Comparison of ENCODE assay signal across 23 cellular contexts in the genomic region with DNA sequence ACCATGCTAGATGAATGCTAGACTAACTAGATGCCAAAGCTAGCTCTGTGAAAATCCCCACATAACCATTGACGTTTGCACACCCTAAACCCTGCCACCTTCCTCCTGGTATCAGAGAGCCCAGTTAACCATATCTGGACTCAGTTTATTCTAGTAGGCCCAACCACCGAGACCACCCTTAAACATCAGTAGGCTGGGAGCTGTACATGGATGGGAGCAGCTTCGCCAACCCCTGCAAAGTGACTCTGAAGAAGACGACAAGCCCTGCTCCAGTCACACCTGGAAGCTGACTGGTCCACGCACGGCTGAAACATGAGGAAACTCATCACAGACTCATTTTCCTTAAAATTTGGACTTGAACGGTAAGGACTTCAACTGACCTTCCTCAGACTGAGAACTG. TPM values are rescaled to one million over a fixed set of nuclear protein-coding genes. Genes with fewer than 3 reads are reported as not detected.
A peak's percentile ranks its signal among the peaks of the same experiment; 100 is the strongest.
DNase-seq lines count a peak whose midpoint lies in the region; ATAC-seq, FAIRE-seq and TF ChIP-seq lines count a peak whose summit lies in the region.
"Had no signal": no experiment of that assay in that cellular context is flagged by ENCODE, and none has a peak within 500 bp of the region (broad histone marks: within the 10 kb centered on the region; RNA-seq: fewer than 3 reads in every experiment).

No MANE protein-coding gene starts in this region.

- H3K27ac ChIP-seq in HepG2 (ENCODE audit: extremely low read length, insufficient read depth, low read length) (no peak overlapping the region), right lobe of liver (no peak overlapping the region), trophoblast cell (ENCODE audit: low read depth, low read length) (no peak overlapping the region)
- H3K27ac ChIP-seq: 22Rv1, A549, C4-2B had no signal

- WGBS in HepG2 (ENCODE audit: low lambda C conversion rate), result 92% methylated on average over 7 of the region's 7 CpGs
- 100% methylated on average over 1 of the region's 7 CpGs for WGBS in right lobe of liver (ENCODE audit: insufficient coverage, low coverage, low lambda C conversion rate, missing lambda C conversion rate)
- WGBS in trophoblast cell (ENCODE audit: extremely low coverage, insufficient coverage, insufficient read length), result no CpG with 5 or more reads among the region's 7 CpGs

- intact Hi-C loops in HepG2 (cut with micrococcal nuclease; ENCODE audit: unreplicated experiment), result loop anchor here (5.0 kb wide), 1 partner anchor 283 kb away; no protein-coding TSS in a partner anchor
- intact Hi-C loops in right lobe of liver (cut with DNase I), result no loop called here

- no peak for ATAC-seq in HepG2
- ATAC-seq in right lobe of liver, result no peak
- no peak for ATAC-seq in HG03378 (IDR thresholded peaks at IDR 0.05; ENCODE audit: unreplicated experiment)
- ATAC-seq: A549 had no signal

- no peak for TF ChIP-seq RAD21 in HepG2 (CRISPR knock-in tag; IDR thresholded peaks at IDR 0.05)

- H4K91ac ChIP-seq in trophoblast cell (ENCODE audit: low read depth, low read length), result no peak overlapping the region

- FAIRE-seq in HepG2 (lab: Jason Lieb, UNC), result no peak
- FAIRE-seq: A549, GM19239, H1 had no signal

- no peaks in the 10 kb centered on the region; a peak in 1 of 5 replicates for H3K27me3 ChIP-seq in HepG2 (ENCODE audit: control insufficient read depth in 1 of 2, insufficient read depth in 2 of 2, low read length in 2 of 2)
- H3K27me3 ChIP-seq in right lobe of liver, result no peaks in the 10 kb centered on the region
- H3K27me3 ChIP-seq in trophoblast cell (ENCODE audit: insufficient read depth, low read length), result no peaks in the 10 kb centered on the region

- CTCF ChIA-PET in HepG2 (lab: Yijun Ruan, JAX; ENCODE audit: low intra/inter-chr PET ratio, low total read pairs), result no interaction called here
- CTCF ChIA-PET in GM10248 (lab: Yijun Ruan, JAX), result interaction anchor here (1.1 to 2.4 kb wide), 4 partner anchors 10 to 188 kb away, joined by 3 to 11 read pairs (median 6); partner anchors contain the start of gene AGBL3

- H3K23ac ChIP-seq in trophoblast cell (ENCODE audit: low read length), result no peak overlapping the region

- in situ Hi-C loops in HepG2 (cut with HindIII; ENCODE audit: extremely low pct_ligation_motif_present, low pct_unique_long_range_greater_than_20kb), result loop anchor here (5.0 kb wide), 1 partner anchor 37 kb away; the partner anchor contains the start of gene WDR91

- no peak for TF ChIP-seq EP300 in HepG2 (IDR thresholded peaks at IDR 0.05; ENCODE audit: low read depth in 2 of 2, low read length in 2 of 2)
- no peak for TF ChIP-seq EP300 in HepG2 (CRISPR knock-in tag; IDR thresholded peaks at IDR 0.05; ENCODE audit: borderline replicate concordance)

- peak overlapping the region; percentile 43 for H2AK5ac ChIP-seq in trophoblast cell (ENCODE audit: low read length)

- H4K20me1 ChIP-seq in HepG2 (ENCODE audit: insufficient read depth, low read length), result peaks cover 5% of the 10 kb centered on the region; the same call in 1 of the 2 replicates

- peaks cover 12% of the 10 kb centered on the region for H3K9me3 ChIP-seq in HepG2 (ENCODE audit: low read length)
- no peaks in the 10 kb centered on the region for H3K9me3 ChIP-seq in right lobe of liver
- H3K9me3 ChIP-seq in trophoblast cell (ENCODE audit: insufficient read depth, low read depth, low read length), result peaks cover under 1% of the 10 kb centered on the region
- H3K9me3 ChIP-seq: A549 had no signal

- no peak overlapping the region for H2BK5ac ChIP-seq in trophoblast cell (ENCODE audit: low read depth, low read length, poor library complexity)

- H3K36me3 ChIP-seq in HepG2 (replicated peaks in 1 of 2; ENCODE audit: control insufficient read depth in 1 of 2, insufficient read depth in 2 of 2, low read length in 2 of 2) (peaks cover 9 to 47% of the 10 kb centered on the region in 2 experiments), right lobe of liver (peaks cover 0 to under 1% (median 0%) of the 10 kb centered on the region in 4 donors), trophoblast cell (ENCODE audit: control insufficient read depth in 1 of 2, insufficient read depth in 2 of 2, low read length in 2 of 2) (peaks cover 0 to 1% of the 10 kb centered on the region in 2 experiments)

- H3K9ac ChIP-seq in HepG2 (ENCODE audit: insufficient read depth, low read depth, low read length) (no peak overlapping the region), trophoblast cell (ENCODE audit: low read length) (no peak overlapping the region)

- H3K79me1 ChIP-seq in trophoblast cell (ENCODE audit: low read length), result peaks cover 35% of the 10 kb centered on the region

- H3K18ac ChIP-seq in trophoblast cell (ENCODE audit: low read length), result no peak overlapping the region

- no peak overlapping the region for H3K4me3 ChIP-seq in HepG2 (replicated peaks in 1 of 3; ENCODE audit: insufficient read depth in 1 of 3, low read depth in 2 of 3, low read length in 3 of 3)
- no peak overlapping the region for H3K4me3 ChIP-seq in right lobe of liver
- H3K4me3 ChIP-seq in trophoblast cell (ENCODE audit: low read depth, low read length), result no peak overlapping the region
- H3K4me3 ChIP-seq: A549 had no signal

- DNase-seq in activated CD8-positive, alpha-beta memory T cell treated with anti-CD3 and anti-CD28 coated beads for 24 hours, result peak; percentile 30
- no peak for DNase-seq in activated CD8-positive, alpha-beta memory T cell treated with anti-CD3 and anti-CD28 coated beads, Interleukin-2, amount 50 U/mL, for 4 hours
- no peak for DNase-seq in HepG2 (ENCODE audit: low spot score)
- no peak for DNase-seq in right lobe of liver
- no peak for DNase-seq in trophoblast cell
- DNase-seq in erythroblast (lab: John Stamatoyannopoulos, UW), result no peak
- DNase-seq in GM10248 (ENCODE audit: extremely low spot score), result no peak
- DNase-seq: AML-193; Caco-2; CD4-positive, alpha-beta T cell; DMS153; DMS79; GDM1; H9 had no signal

- no TSS peak for BruUV-seq in HepG2 (replicated peaks; lab: Mats Ljungman, UMichigan)

- POLR2A ChIA-PET in HepG2 (lab: Yijun Ruan, JAX), result interaction anchor here (1.0 kb wide), 1 partner anchor 36 kb away, joined by 3 read pairs; the partner anchor contains the start of gene WDR91
- POLR2A ChIA-PET in GM10248 (lab: Yijun Ruan, JAX), result interaction anchor here (1.1 to 2.1 kb wide), 2 partner anchors 12 to 60 kb away, joined by 3 to 6 read pairs; no protein-coding TSS in a partner anchor

- no peak overlapping the region for H2AFZ ChIP-seq in HepG2 (ENCODE audit: low read length)
- no peak overlapping the region for H2AFZ ChIP-seq in trophoblast cell (ENCODE audit: insufficient read depth, low read length, poor library complexity)

- no peak for TF ChIP-seq CTCF in HepG2 (CRISPR knock-in tag; IDR thresholded peaks at IDR 0.05)
- no peak for TF ChIP-seq CTCF in right lobe of liver (IDR thresholded peaks at IDR 0.05)
- TF ChIP-seq CTCF in GM10248 (IDR thresholded peaks at IDR 0.05; ENCODE audit: control extremely low read depth, extremely low read depth, low read depth, missing control alignments), result no peak

- H3K79me2 ChIP-seq in HepG2 (ENCODE audit: insufficient read depth, low read length) (peaks cover 54% of the 10 kb centered on the region), trophoblast cell (ENCODE audit: control insufficient read depth, insufficient read depth, low read length, poor library complexity) (peaks cover 9% of the 10 kb centered on the region)

- TF ChIP-seq POLR2A in HepG2 (IDR thresholded peaks at IDR 0.05; ENCODE audit: insufficient read depth in 1 of 2, low read depth in 2 of 2, low read length in 2 of 2) (no peak), right lobe of liver (IDR thresholded peaks at IDR 0.05) (no peak), erythroblast (IDR thresholded peaks at IDR 0.05; ENCODE audit: low read length) (no peak)

- H4K12ac ChIP-seq in trophoblast cell (ENCODE audit: low read depth, low read length), result no peak overlapping the region

- H4K8ac ChIP-seq in trophoblast cell (ENCODE audit: low read depth, low read length), result no peak overlapping the region

- H3K4me2 ChIP-seq in HepG2 (ENCODE audit: low read depth, low read length) (peak overlapping the region; percentile 52), trophoblast cell (ENCODE audit: low read length) (no peak overlapping the region)
- H3K4me2 ChIP-seq: A549 had no signal

- no peak overlapping the region for H3K4ac ChIP-seq in trophoblast cell (ENCODE audit: low read depth, low read length)

- H2BK120ac ChIP-seq in trophoblast cell (ENCODE audit: insufficient read depth, low read length, poor library complexity), result no peak overlapping the region

- H3K4me1 ChIP-seq in HepG2 (ENCODE audit: insufficient read depth, low read length) (peaks cover 43% of the 10 kb centered on the region), right lobe of liver (peaks cover 0 to 8% (median 0%) of the 10 kb centered on the region in 4 donors), trophoblast cell (ENCODE audit: control insufficient read depth in 1 of 2, insufficient read depth in 2 of 2, low read length in 2 of 2) (peaks cover 19 to 26% of the 10 kb centered on the region in 2 experiments)

- peak overlapping the region; percentile 63 for H2BK12ac ChIP-seq in trophoblast cell (ENCODE audit: low read length)

- H3K14ac ChIP-seq in trophoblast cell (ENCODE audit: low read length), result no peak overlapping the region

RNA-seq across cellular contexts. Expression of gene CYREN, which starts 4.4 kb away (rescaled TPM):
- total RNA-seq in HepG2 (2016; rRNA removed; fragmentation: Illumina TruSeq; extraction: Trizol) (60.7 and 68.6 TPM in 2 replicates), right lobe of liver (10 to 100 TPM; 11.5 to 17.1 (median 15.0) TPM)
- 24.2 and 27.7 TPM in 2 replicates for total RNA-seq in HepG2 (2016; cell fraction: cytosol; rRNA removed; fragmentation: Illumina TruSeq; extraction: Trizol; ENCODE audit: low read depth)
- total RNA-seq in HepG2 (2016; cell fraction: insoluble cytoplasmic fraction; rRNA removed; fragmentation: Illumina TruSeq; extraction: Trizol), result 58.8 and 66.8 TPM in 2 replicates
- 48.2 and 58.3 TPM in 2 replicates for total RNA-seq in HepG2 (2016; cell fraction: membrane; rRNA removed; fragmentation: Illumina TruSeq; extraction: Trizol)
- 42.2 and 46.2 TPM in 2 replicates for total RNA-seq in HepG2 (2016; cell fraction: nucleus; rRNA removed; fragmentation: Illumina TruSeq; extraction: Trizol)
- 19.3 and 20.7 TPM in 2 replicates for polyA plus RNA-seq in HepG2 (2011; rRNA removed)
- polyA plus RNA-seq in HepG2 (2011; cell fraction: cytosol; rRNA removed), result 19.8 and 20.9 TPM in 2 replicates
- polyA plus RNA-seq in HepG2 (2011; cell fraction: nucleus; rRNA removed), result 15.6 and 18.8 TPM in 2 replicates
- 44.5 and 69.6 TPM in 2 replicates for polyA plus RNA-seq in HepG2 (2012)
- 13.5 and 22.0 TPM in 2 replicates for polyA plus RNA-seq in HepG2 (2016; cell fraction: cytosol; fragmentation: Illumina TruSeq; extraction: Trizol; ENCODE audit: low read depth)
- 62.6 and 67.4 TPM in 2 replicates for polyA plus RNA-seq in HepG2 (2016; cell fraction: insoluble cytoplasmic fraction; fragmentation: Illumina TruSeq; extraction: Trizol; ENCODE audit: low read depth)
- polyA plus RNA-seq in HepG2 (2016; cell fraction: membrane; fragmentation: Illumina TruSeq; extraction: Trizol; ENCODE audit: low read depth), result 31.2 and 44.6 TPM in 2 replicates
- polyA plus RNA-seq in HepG2 (2016; cell fraction: nucleus; fragmentation: Illumina TruSeq; extraction: Trizol; ENCODE audit: insufficient read depth, low read depth), result 46.9 and 49.8 TPM in 2 replicates
- 24.4 and 62.5 TPM in 2 replicates for polyA minus RNA-seq in HepG2 (2011; rRNA and poly(A)+ RNA removed; ENCODE audit: low replicate concordance)
- 8.6 and 12.1 TPM in 2 replicates for polyA minus RNA-seq in HepG2 (2011; cell fraction: cytosol; rRNA and poly(A)+ RNA removed)
- 20.6 and 24.7 TPM in 2 replicates for polyA minus RNA-seq in HepG2 (2011; cell fraction: nucleus; rRNA and poly(A)+ RNA removed)
- 32.9 and 33.9 TPM in 2 replicates for polyA plus RNA-seq in trophoblast cell (2013)

RNA-seq across cellular contexts. Expression of gene TMEM140, which starts 27.1 kb away (rescaled TPM):
- total RNA-seq in HepG2 (2016; rRNA removed; fragmentation: Illumina TruSeq; extraction: Trizol) (5.6 and 9.2 TPM in 2 replicates), right lobe of liver (10 to 100 TPM; 31.2 to 58.9 (median 37.4) TPM)
- 1.1 and 1.5 TPM in 2 replicates for total RNA-seq in HepG2 (2016; cell fraction: cytosol; rRNA removed; fragmentation: Illumina TruSeq; extraction: Trizol; ENCODE audit: low read depth)
- 6.3 and 8.9 TPM in 2 replicates for total RNA-seq in HepG2 (2016; cell fraction: insoluble cytoplasmic fraction; rRNA removed; fragmentation: Illumina TruSeq; extraction: Trizol)
- 2.6 and 3.2 TPM in 2 replicates for total RNA-seq in HepG2 (2016; cell fraction: membrane; rRNA removed; fragmentation: Illumina TruSeq; extraction: Trizol)
- 7.9 and 10.4 TPM in 2 replicates for total RNA-seq in HepG2 (2016; cell fraction: nucleus; rRNA removed; fragmentation: Illumina TruSeq; extraction: Trizol)
- 21.7 and 35.7 TPM in 2 replicates for polyA plus RNA-seq in HepG2 (2011; rRNA removed)
- 24.2 and 35.4 TPM in 2 replicates for polyA plus RNA-seq in HepG2 (2011; cell fraction: cytosol; rRNA removed)
- polyA plus RNA-seq in HepG2 (2011; cell fraction: nucleus; rRNA removed), result 17.7 and 30.5 TPM in 2 replicates
- 45.3 and 74.1 TPM in 2 replicates for polyA plus RNA-seq in HepG2 (2012)
- polyA plus RNA-seq in HepG2 (2016; cell fraction: cytosol; fragmentation: Illumina TruSeq; extraction: Trizol; ENCODE audit: low read depth), result 1.1 TPM in 2 replicates
- 5.3 and 6.1 TPM in 2 replicates for polyA plus RNA-seq in HepG2 (2016; cell fraction: insoluble cytoplasmic fraction; fragmentation: Illumina TruSeq; extraction: Trizol; ENCODE audit: low read depth)
- 2.1 and 2.2 TPM in 2 replicates for polyA plus RNA-seq in HepG2 (2016; cell fraction: membrane; fragmentation: Illumina TruSeq; extraction: Trizol; ENCODE audit: low read depth)
- 7.8 and 11.6 TPM in 2 replicates for polyA plus RNA-seq in HepG2 (2016; cell fraction: nucleus; fragmentation: Illumina TruSeq; extraction: Trizol; ENCODE audit: insufficient read depth, low read depth)
- polyA minus RNA-seq in HepG2 (2011; rRNA and poly(A)+ RNA removed; ENCODE audit: low replicate concordance), result 0.26 and 39.0 TPM in 2 replicates
- 15.9 and 32.1 TPM in 2 replicates for polyA minus RNA-seq in HepG2 (2011; cell fraction: cytosol; rRNA and poly(A)+ RNA removed)
- polyA minus RNA-seq in HepG2 (2011; cell fraction: nucleus; rRNA and poly(A)+ RNA removed), result 41.2 and 55.0 TPM in 2 replicates
- 0.25 and 0.26 TPM in 2 replicates for polyA plus RNA-seq in trophoblast cell (2013)
- total RNA-seq: H1, H9 had no signal
- polyA plus RNA-seq: H1 had no signal

RNA-seq across cellular contexts. Expression of gene WDR91, which starts 36.4 kb away (rescaled TPM):
- total RNA-seq in HepG2 (2016; rRNA removed; fragmentation: Illumina TruSeq; extraction: Trizol) (10.0 and 12.1 TPM in 2 replicates), right lobe of liver (10 to 100 TPM in 1 of 6 experiments, 1 to 10 TPM in 5; 6.0 to 11.5 (median 8.6) TPM)
- 1.1 and 1.8 TPM in 2 replicates for total RNA-seq in HepG2 (2016; cell fraction: cytosol; rRNA removed; fragmentation: Illumina TruSeq; extraction: Trizol; ENCODE audit: low read depth)
- 9.2 and 12.1 TPM in 2 replicates for total RNA-seq in HepG2 (2016; cell fraction: insoluble cytoplasmic fraction; rRNA removed; fragmentation: Illumina TruSeq; extraction: Trizol)
- total RNA-seq in HepG2 (2016; cell fraction: membrane; rRNA removed; fragmentation: Illumina TruSeq; extraction: Trizol), result 1.5 and 2.3 TPM in 2 replicates
- total RNA-seq in HepG2 (2016; cell fraction: nucleus; rRNA removed; fragmentation: Illumina TruSeq; extraction: Trizol), result 11.3 and 14.5 TPM in 2 replicates
- polyA plus RNA-seq in HepG2 (2011; rRNA removed), result 11.6 and 13.7 TPM in 2 replicates
- 7.2 and 8.6 TPM in 2 replicates for polyA plus RNA-seq in HepG2 (2011; cell fraction: cytosol; rRNA removed)
- polyA plus RNA-seq in HepG2 (2011; cell fraction: nucleus; rRNA removed), result 43.9 and 51.3 TPM in 2 replicates
- 5.7 and 6.1 TPM in 2 replicates for polyA plus RNA-seq in HepG2 (2012)
- polyA plus RNA-seq in HepG2 (2016; cell fraction: cytosol; fragmentation: Illumina TruSeq; extraction: Trizol; ENCODE audit: low read depth), result 0.26 and 0.31 TPM in 2 replicates
- polyA plus RNA-seq in HepG2 (2016; cell fraction: insoluble cytoplasmic fraction; fragmentation: Illumina TruSeq; extraction: Trizol; ENCODE audit: low read depth), result 10.7 and 11.4 TPM in 2 replicates
- 0.56 and 0.65 TPM in 2 replicates for polyA plus RNA-seq in HepG2 (2016; cell fraction: membrane; fragmentation: Illumina TruSeq; extraction: Trizol; ENCODE audit: low read depth)
- polyA plus RNA-seq in HepG2 (2016; cell fraction: nucleus; fragmentation: Illumina TruSeq; extraction: Trizol; ENCODE audit: insufficient read depth, low read depth), result 21.1 and 22.2 TPM in 2 replicates
- polyA minus RNA-seq in HepG2 (2011; rRNA and poly(A)+ RNA removed; ENCODE audit: low replicate concordance), result 8.2 and 19.7 TPM in 2 replicates
- 5.3 and 8.8 TPM in 2 replicates for polyA minus RNA-seq in HepG2 (2011; cell fraction: cytosol; rRNA and poly(A)+ RNA removed)
- 12.6 and 17.4 TPM in 2 replicates for polyA minus RNA-seq in HepG2 (2011; cell fraction: nucleus; rRNA and poly(A)+ RNA removed)
- polyA plus RNA-seq in trophoblast cell (2013), result 11.4 and 11.5 TPM in 2 replicates

RNA-seq across cellular contexts. Expression of gene STRA8, which starts 58.7 kb away (rescaled TPM):
- total RNA-seq in HepG2 (2016; rRNA removed; fragmentation: Illumina TruSeq; extraction: Trizol), result not detected in 2 replicates
- not detected in 2 replicates for total RNA-seq in HepG2 (2016; cell fraction: cytosol; rRNA removed; fragmentation: Illumina TruSeq; extraction: Trizol; ENCODE audit: low read depth)
- total RNA-seq in HepG2 (2016; cell fraction: insoluble cytoplasmic fraction; rRNA removed; fragmentation: Illumina TruSeq; extraction: Trizol), result not detected in 2 replicates
- not detected in 2 replicates for total RNA-seq in HepG2 (2016; cell fraction: membrane; rRNA removed; fragmentation: Illumina TruSeq; extraction: Trizol)
- not detected in 2 replicates for total RNA-seq in HepG2 (2016; cell fraction: nucleus; rRNA removed; fragmentation: Illumina TruSeq; extraction: Trizol)
- 0.20 TPM in 1 of 2 replicates, not detected in the other for polyA plus RNA-seq in HepG2 (2011; rRNA removed)
- polyA plus RNA-seq in HepG2 (2011; cell fraction: cytosol; rRNA removed), result not detected in 2 replicates
- polyA plus RNA-seq in HepG2 (2011; cell fraction: nucleus; rRNA removed), result 0.18 and 0.38 TPM in 2 replicates
- not detected in 2 replicates for polyA plus RNA-seq in HepG2 (2012)
- polyA plus RNA-seq in HepG2 (2016; cell fraction: cytosol; fragmentation: Illumina TruSeq; extraction: Trizol; ENCODE audit: low read depth), result not detected in 2 replicates
- not detected in 2 replicates for polyA plus RNA-seq in HepG2 (2016; cell fraction: insoluble cytoplasmic fraction; fragmentation: Illumina TruSeq; extraction: Trizol; ENCODE audit: low read depth)
- not detected in 2 replicates for polyA plus RNA-seq in HepG2 (2016; cell fraction: membrane; fragmentation: Illumina TruSeq; extraction: Trizol; ENCODE audit: low read depth)
- not detected in 2 replicates for polyA plus RNA-seq in HepG2 (2016; cell fraction: nucleus; fragmentation: Illumina TruSeq; extraction: Trizol; ENCODE audit: insufficient read depth, low read depth)
- not detected in 2 replicates for polyA minus RNA-seq in HepG2 (2011; rRNA and poly(A)+ RNA removed; ENCODE audit: low replicate concordance)
- polyA minus RNA-seq in HepG2 (2011; cell fraction: cytosol; rRNA and poly(A)+ RNA removed), result not detected in 2 replicates
- polyA minus RNA-seq in HepG2 (2011; cell fraction: nucleus; rRNA and poly(A)+ RNA removed), result not detected in 2 replicates
- not detected for total RNA-seq in right lobe of liver
- polyA plus RNA-seq in trophoblast cell (2013), result not detected in 2 replicates
- total RNA-seq: Caco-2; CD4-positive, alpha-beta T cell; Daoy; H1; H9; HT-29 had no signal
- polyA plus RNA-seq: A549, BJ, H1 had no signal
